In the genomic region with DNA sequence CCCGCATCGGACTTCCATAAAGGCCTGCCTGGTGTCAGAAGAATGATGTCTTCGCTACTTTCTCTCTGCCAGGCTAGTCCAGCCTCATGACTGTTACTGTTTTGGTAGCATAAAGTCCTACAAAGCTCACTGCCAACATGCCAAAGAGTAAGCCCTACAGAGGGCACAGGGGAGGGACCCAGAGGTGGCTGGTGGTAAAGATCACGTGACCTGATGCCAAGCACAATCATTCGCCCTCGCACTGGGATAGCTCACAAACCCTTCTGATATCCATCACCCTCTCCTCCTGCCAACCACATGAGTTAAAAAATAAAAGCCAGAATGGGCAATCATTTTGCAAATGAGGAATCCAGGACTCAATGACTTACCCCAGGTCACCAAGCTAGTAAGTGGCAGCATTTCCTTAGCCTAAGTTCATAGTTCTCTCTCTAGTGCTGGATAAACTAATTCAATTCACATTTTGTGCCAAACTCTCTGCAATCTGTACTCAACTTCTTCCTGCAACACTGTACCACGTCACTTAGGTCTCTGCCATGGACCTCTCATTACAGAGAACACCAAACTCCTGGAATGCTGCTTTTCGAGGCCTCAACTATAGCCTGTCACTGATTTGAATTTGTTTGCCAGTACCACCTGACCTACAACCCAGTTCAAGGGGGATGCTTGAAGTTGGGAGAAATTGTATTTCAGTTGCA, we compare ENCODE assay signal across 3 cellular contexts.
TF ChIP-seq lines count a peak whose summit lies in the region.

No MANE protein-coding gene starts in this region.

TF ChIP-seq in SK-N-SH, 30 proteins besides CTCF, POLR2A, EP300 and RAD21 (continued from another document):
- TF ChIP-seq RCOR1 (IDR thresholded peaks at IDR 0.05; ENCODE audit: low read length) (no peak), NRF1 (IDR thresholded peaks at IDR 0.05; ENCODE audit: low read depth, low read length) (no peak), FOXM1 (IDR thresholded peaks at IDR 0.05; ENCODE audit: low read depth) (no peak)

TF ChIP-seq in SK-N-SH treated with all-trans-retinoic acid at 6 μM for 48 hours, 23 proteins besides CTCF, POLR2A, EP300 and RAD21:
- TF ChIP-seq, protein P1, sequence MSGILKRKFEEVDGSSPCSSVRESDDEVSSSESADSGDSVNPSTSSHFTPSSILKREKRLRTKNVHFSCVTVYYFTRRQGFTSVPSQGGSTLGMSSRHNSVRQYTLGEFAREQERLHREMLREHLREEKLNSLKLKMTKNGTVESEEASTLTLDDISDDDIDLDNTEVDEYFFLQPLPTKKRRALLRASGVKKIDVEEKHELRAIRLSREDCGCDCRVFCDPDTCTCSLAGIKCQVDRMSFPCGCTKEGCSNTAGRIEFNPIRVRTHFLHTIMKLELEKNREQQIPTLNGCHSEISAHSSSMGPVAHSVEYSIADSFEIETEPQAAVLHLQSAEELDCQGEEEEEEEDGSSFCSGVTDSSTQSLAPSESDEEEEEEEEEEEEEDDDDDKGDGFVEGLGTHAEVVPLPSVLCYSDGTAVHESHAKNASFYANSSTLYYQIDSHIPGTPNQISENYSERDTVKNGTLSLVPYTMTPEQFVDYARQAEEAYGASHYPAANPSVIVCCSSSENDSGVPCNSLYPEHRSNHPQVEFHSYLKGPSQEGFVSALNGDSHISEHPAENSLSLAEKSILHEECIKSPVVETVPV (CRISPR knock-in tag; IDR thresholded peaks at IDR 0.05): no peak
TF ChIP-seq in SK-N-SH treated with all-trans-retinoic acid at 6 μM for 48 hours: peak in this region for 0.

TF ChIP-seq in endothelial cell of umbilical vein, 7 proteins besides CTCF, POLR2A, EP300 and RAD21 (continued from another document):
- TF ChIP-seq FOS (IDR thresholded peaks at IDR 0.05; ENCODE audit: borderline replicate concordance, insufficient read depth, low read length) (no peak), MYC (IDR thresholded peaks at IDR 0.05; ENCODE audit: low read depth, low read length) (no peak), GATA2 (IDR thresholded peaks at IDR 0.05; ENCODE audit: insufficient read depth, insufficient read length, low read depth, low read length) (no peak), POLR2AphosphoS5 (IDR thresholded peaks at IDR 0.05; ENCODE audit: insufficient read depth, low read depth, low read length) (no peak), JUN (IDR thresholded peaks at IDR 0.05; ENCODE audit: borderline replicate concordance, insufficient read depth, insufficient read length, low read depth) (no peak)
- TF ChIP-seq, protein P2, sequence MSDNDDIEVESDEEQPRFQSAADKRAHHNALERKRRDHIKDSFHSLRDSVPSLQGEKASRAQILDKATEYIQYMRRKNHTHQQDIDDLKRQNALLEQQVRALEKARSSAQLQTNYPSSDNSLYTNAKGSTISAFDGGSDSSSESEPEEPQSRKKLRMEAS (IDR thresholded peaks at IDR 0.05; ENCODE audit: insufficient read depth, insufficient read length): no peak
